Comparison of ENCODE assay signal across 1 cellular context in the genomic region with DNA sequence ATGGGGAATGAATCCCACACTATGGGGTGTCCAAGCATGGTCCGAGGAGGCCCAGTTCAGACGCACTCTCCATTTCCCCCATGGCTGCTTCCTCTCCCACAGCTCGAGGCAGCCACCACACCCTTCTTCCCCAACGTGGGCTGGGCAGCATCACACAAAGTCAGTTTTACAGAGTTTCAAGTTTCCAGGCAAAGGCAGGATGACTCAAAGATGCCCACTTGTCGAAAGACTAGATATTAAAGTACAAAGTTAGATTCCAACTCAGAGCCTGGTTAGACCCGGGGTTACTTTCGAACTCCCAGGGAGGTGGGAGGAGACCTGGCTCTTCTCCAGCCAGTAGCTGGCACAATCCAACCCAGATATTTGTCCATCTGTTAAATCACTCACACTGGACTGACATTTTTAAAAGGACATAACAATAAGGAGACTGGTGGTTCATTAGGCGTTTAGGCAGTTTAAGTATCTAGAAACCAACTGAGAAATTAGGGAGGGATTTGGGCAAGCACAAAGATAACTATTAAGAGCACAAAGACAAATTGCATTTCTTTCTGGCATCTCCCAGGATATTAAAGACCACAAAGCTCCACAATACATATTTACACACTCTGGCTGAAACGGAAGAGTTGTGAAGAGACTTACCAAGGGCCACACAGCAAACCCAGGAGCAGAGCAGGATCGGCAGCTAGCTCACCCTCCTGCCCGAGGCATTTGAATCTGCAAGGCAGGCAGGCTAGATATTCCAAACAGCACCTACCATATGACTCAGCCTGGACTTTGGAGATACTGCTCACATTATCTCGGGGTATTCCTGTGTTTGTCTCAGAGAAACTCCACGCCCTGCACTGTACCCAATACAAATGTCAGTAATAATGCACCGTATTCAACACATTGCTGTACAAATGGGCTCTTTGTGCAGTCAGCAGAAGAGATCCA.
TF ChIP-seq lines count a peak whose summit lies in the region.

No MANE protein-coding gene starts in this region.

TF ChIP-seq in GM23338, 12 proteins besides CTCF, POLR2A, EP300 and RAD21 (continued from another document):
- TF ChIP-seq CREB1 (CRISPR knock-in tag; IDR thresholded peaks at IDR 0.05; ENCODE audit: low read depth): no peak
- no peak for TF ChIP-seq ZNF462 (CRISPR knock-in tag; IDR thresholded peaks at IDR 0.05)
- TF ChIP-seq ZNF114 (CRISPR knock-in tag; IDR thresholded peaks at IDR 0.05): no peak
